1 cellular context compared by ENCODE assay signal in the genomic region with DNA sequence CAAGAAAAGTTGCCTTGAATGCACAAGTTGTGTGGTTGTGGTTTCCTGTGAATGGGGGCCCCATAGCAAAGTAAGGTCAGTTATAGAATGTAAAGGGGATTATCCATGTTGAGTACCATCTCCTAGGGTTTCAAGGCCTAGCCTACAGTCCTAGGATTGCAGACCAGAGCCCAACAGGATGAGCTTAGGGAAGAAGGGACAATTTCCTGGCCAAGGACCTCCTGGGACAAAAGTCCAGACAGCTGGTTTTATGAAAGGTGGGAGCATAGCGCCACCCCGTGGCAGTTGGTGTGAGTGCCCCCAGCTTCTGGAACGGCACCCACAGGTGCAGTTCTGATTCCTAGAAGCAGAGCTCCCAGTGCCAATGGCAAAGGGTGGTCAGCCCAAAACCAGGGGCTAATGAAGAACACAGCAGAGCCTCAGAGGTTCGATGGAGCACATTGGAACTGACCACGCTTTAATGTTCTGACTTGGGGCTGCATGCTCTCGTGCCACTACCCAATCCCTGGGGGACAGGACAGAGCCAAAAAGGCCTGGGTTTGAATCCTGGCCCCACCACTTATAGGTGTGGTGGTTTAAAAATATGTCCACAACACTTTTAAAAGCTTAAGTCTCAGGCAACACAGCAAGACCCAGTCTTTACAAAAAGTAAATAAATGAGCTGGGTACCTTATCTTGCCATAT.
TF ChIP-seq lines count a peak whose summit lies in the region.

No MANE protein-coding gene starts in this region.

TF ChIP-seq in GM12878, 131 proteins besides CTCF, POLR2A, EP300 and RAD21:
- 0 out of 3 replicates have a peak, but pooled peaks have one; percentile 28 for TF ChIP-seq POU2F2 (IDR thresholded peaks at IDR 0.05; ENCODE audit: borderline replicate concordance, low read depth, low read length)
- TF ChIP-seq SMARCA5 (IDR thresholded peaks at IDR 0.05), result peak; percentile 74
- no peak for TF ChIP-seq NRF1 (conservative IDR thresholded peaks at IDR 0.05; ENCODE audit: low read depth, low read length)
- TF ChIP-seq MXI1 (IDR thresholded peaks at IDR 0.05; ENCODE audit: low read depth, low read length), result no peak
- TF ChIP-seq TCF12 (IDR thresholded peaks at IDR 0.05; ENCODE audit: low read depth, low read length), result 0 out of 2 replicates have a peak, but pooled peaks have one; percentile 40
- TF ChIP-seq, protein P1, sequence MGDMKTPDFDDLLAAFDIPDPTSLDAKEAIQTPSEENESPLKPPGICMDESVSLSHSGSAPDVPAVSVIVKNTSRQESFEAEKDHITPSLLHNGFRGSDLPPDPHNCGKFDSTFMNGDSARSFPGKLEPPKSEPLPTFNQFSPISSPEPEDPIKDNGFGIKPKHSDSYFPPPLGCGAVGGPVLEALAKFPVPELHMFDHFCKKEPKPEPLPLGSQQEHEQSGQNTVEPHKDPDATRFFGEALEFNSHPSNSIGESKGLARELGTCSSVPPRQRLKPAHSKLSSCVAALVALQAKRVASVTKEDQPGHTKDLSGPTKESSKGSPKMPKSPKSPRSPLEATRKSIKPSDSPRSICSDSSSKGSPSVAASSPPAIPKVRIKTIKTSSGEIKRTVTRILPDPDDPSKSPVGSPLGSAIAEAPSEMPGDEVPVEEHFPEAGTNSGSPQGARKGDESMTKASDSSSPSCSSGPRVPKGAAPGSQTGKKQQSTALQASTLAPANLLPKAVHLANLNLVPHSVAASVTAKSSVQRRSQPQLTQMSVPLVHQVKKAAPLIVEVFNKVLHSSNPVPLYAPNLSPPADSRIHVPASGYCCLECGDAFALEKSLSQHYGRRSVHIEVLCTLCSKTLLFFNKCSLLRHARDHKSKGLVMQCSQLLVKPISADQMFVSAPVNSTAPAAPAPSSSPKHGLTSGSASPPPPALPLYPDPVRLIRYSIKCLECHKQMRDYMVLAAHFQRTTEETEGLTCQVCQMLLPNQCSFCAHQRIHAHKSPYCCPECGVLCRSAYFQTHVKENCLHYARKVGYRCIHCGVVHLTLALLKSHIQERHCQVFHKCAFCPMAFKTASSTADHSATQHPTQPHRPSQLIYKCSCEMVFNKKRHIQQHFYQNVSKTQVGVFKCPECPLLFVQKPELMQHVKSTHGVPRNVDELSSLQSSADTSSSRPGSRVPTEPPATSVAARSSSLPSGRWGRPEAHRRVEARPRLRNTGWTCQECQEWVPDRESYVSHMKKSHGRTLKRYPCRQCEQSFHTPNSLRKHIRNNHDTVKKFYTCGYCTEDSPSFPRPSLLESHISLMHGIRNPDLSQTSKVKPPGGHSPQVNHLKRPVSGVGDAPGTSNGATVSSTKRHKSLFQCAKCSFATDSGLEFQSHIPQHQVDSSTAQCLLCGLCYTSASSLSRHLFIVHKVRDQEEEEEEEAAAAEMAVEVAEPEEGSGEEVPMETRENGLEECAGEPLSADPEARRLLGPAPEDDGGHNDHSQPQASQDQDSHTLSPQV (IDR thresholded peaks at IDR 0.05), result no peak
- 0 out of 2 replicates have a peak, but pooled peaks have one; percentile 59 for TF ChIP-seq ZNF207 (IDR thresholded peaks at IDR 0.05; ENCODE audit: borderline replicate concordance)
- TF ChIP-seq HDGF (IDR thresholded peaks at IDR 0.05), result 0 out of 2 replicates have a peak, but pooled peaks have one; percentile 41
- TF ChIP-seq, protein P2, sequence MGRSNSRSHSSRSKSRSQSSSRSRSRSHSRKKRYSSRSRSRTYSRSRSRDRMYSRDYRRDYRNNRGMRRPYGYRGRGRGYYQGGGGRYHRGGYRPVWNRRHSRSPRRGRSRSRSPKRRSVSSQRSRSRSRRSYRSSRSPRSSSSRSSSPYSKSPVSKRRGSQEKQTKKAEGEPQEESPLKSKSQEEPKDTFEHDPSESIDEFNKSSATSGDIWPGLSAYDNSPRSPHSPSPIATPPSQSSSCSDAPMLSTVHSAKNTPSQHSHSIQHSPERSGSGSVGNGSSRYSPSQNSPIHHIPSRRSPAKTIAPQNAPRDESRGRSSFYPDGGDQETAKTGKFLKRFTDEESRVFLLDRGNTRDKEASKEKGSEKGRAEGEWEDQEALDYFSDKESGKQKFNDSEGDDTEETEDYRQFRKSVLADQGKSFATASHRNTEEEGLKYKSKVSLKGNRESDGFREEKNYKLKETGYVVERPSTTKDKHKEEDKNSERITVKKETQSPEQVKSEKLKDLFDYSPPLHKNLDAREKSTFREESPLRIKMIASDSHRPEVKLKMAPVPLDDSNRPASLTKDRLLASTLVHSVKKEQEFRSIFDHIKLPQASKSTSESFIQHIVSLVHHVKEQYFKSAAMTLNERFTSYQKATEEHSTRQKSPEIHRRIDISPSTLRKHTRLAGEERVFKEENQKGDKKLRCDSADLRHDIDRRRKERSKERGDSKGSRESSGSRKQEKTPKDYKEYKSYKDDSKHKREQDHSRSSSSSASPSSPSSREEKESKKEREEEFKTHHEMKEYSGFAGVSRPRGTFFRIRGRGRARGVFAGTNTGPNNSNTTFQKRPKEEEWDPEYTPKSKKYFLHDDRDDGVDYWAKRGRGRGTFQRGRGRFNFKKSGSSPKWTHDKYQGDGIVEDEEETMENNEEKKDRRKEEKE (IDR thresholded peaks at IDR 0.05), result no peak
- peak; percentile 23 for TF ChIP-seq SP1 (IDR thresholded peaks at IDR 0.05; ENCODE audit: low read depth, low read length)
- peak; percentile 36; the same call in 1 of the 2 replicates for TF ChIP-seq EED (IDR thresholded peaks at IDR 0.05; ENCODE audit: low read depth)
- peak; percentile 22; the same call in 1 of the 2 replicates for TF ChIP-seq DPF2 (IDR thresholded peaks at IDR 0.05)
- peak; percentile 61; the same call in 1 of the 2 replicates for TF ChIP-seq YY1 (IDR thresholded peaks at IDR 0.05; ENCODE audit: low read depth, low read length)
- TF ChIP-seq SMC3 (IDR thresholded peaks at IDR 0.05; ENCODE audit: borderline replicate concordance, low read length), result peak; percentile 96
- TF ChIP-seq, protein P3, sequence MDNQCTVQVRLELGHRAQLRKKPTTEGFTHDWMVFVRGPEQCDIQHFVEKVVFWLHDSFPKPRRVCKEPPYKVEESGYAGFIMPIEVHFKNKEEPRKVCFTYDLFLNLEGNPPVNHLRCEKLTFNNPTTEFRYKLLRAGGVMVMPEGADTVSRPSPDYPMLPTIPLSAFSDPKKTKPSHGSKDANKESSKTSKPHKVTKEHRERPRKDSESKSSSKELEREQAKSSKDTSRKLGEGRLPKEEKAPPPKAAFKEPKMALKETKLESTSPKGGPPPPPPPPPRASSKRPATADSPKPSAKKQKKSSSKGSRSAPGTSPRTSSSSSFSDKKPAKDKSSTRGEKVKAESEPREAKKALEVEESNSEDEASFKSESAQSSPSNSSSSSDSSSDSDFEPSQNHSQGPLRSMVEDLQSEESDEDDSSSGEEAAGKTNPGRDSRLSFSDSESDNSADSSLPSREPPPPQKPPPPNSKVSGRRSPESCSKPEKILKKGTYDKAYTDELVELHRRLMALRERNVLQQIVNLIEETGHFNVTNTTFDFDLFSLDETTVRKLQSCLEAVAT (IDR thresholded peaks at IDR 0.05), result peak; percentile 37; the same call in 1 of the 2 replicates
- peak; percentile 54; the same call in 1 of the 2 replicates for TF ChIP-seq FOXM1 (IDR thresholded peaks at IDR 0.05; ENCODE audit: low read depth, low read length)
- peak; percentile 39; the same call in 1 of the 2 replicates for TF ChIP-seq IRF4 (IDR thresholded peaks at IDR 0.05; ENCODE audit: low read depth, low read length)
- TF ChIP-seq SMAD5 (IDR thresholded peaks at IDR 0.05; ENCODE audit: low read depth), result no peak
- TF ChIP-seq IKZF1 (conservative IDR thresholded peaks at IDR 0.05), result peak; percentile 38; the same call in 1 of the 2 replicates
- peak; percentile 45 for TF ChIP-seq RELA (IDR thresholded peaks at IDR 0.05; ENCODE audit: borderline replicate concordance, partially characterized antibody)
- 0 out of 2 replicates have a peak, but pooled peaks have one; percentile 49 for TF ChIP-seq NBN (IDR thresholded peaks at IDR 0.05)
- TF ChIP-seq MYB (IDR thresholded peaks at IDR 0.05; ENCODE audit: borderline replicate concordance, low read depth, low read length), result no peak
- TF ChIP-seq, protein P4, sequence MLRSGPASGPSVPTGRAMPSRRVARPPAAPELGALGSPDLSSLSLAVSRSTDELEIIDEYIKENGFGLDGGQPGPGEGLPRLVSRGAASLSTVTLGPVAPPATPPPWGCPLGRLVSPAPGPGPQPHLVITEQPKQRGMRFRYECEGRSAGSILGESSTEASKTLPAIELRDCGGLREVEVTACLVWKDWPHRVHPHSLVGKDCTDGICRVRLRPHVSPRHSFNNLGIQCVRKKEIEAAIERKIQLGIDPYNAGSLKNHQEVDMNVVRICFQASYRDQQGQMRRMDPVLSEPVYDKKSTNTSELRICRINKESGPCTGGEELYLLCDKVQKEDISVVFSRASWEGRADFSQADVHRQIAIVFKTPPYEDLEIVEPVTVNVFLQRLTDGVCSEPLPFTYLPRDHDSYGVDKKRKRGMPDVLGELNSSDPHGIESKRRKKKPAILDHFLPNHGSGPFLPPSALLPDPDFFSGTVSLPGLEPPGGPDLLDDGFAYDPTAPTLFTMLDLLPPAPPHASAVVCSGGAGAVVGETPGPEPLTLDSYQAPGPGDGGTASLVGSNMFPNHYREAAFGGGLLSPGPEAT (IDR thresholded peaks at IDR 0.05; ENCODE audit: low read depth), result peak; percentile 37; the same call in 1 of the 2 replicates
- no peak for TF ChIP-seq GABPA (IDR thresholded peaks at IDR 0.05; ENCODE audit: low read depth)
- no peak for TF ChIP-seq MEF2A (IDR thresholded peaks at IDR 0.05; ENCODE audit: insufficient read depth, low read depth, low read length)
- TF ChIP-seq CBFB (IDR thresholded peaks at IDR 0.05; ENCODE audit: low read depth), result peak; percentile 31
- TF ChIP-seq, protein P5, sequence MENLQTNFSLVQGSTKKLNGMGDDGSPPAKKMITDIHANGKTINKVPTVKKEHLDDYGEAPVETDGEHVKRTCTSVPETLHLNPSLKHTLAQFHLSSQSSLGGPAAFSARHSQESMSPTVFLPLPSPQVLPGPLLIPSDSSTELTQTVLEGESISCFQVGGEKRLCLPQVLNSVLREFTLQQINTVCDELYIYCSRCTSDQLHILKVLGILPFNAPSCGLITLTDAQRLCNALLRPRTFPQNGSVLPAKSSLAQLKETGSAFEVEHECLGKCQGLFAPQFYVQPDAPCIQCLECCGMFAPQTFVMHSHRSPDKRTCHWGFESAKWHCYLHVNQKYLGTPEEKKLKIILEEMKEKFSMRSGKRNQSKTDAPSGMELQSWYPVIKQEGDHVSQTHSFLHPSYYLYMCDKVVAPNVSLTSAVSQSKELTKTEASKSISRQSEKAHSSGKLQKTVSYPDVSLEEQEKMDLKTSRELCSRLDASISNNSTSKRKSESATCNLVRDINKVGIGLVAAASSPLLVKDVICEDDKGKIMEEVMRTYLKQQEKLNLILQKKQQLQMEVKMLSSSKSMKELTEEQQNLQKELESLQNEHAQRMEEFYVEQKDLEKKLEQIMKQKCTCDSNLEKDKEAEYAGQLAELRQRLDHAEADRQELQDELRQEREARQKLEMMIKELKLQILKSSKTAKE (IDR thresholded peaks at IDR 0.05; ENCODE audit: low read depth, poor library complexity, severe bottlenecking), result peak; percentile 36
- TF ChIP-seq STAT1 (conservative IDR thresholded peaks at IDR 0.05), result 0 out of 2 replicates have a peak, but pooled peaks have one; percentile 60
- TF ChIP-seq RUNX3 (IDR thresholded peaks at IDR 0.05; ENCODE audit: low read length), result peak; percentile 95
- 0 out of 2 replicates have a peak, but pooled peaks have one; percentile 35 for TF ChIP-seq NR2F1 (conservative IDR thresholded peaks at IDR 0.05)
